In genomic region chr16:11851301-11852091, GRCh38 we compare ENCODE assay signal across 1 cellular context.
A peak's percentile ranks its signal among the peaks of the same experiment; 100 is the strongest.
TF ChIP-seq lines count a peak whose summit lies in the region.

Gene RSL1D1 (minus strand): TSS chr16:11851542. CDS start chr16:11851512, 30 bp downstream.

TF ChIP-seq in K562, 482 proteins besides CTCF, POLR2A, EP300 and RAD21 (continued from another document and continues in another):
- TF ChIP-seq ATF1 (CRISPR knock-in tag; IDR thresholded peaks at IDR 0.05) (no peak), ATF1 (tag; IDR thresholded peaks at IDR 0.05) (peak; percentile 94), ZNF140 (CRISPR knock-in tag; IDR thresholded peaks at IDR 0.05) (no peak), ZNF445 (CRISPR knock-in tag; IDR thresholded peaks at IDR 0.05; ENCODE audit: low read depth) (no peak), POLR2AphosphoS2 (IDR thresholded peaks at IDR 0.05; ENCODE audit: low read length) (no peak), PML (IDR thresholded peaks at IDR 0.05; ENCODE audit: low read length) (peak; percentile 88), TCF15 (CRISPR knock-in tag; IDR thresholded peaks at IDR 0.05) (no peak), ZC3H4 (CRISPR knock-in tag; IDR thresholded peaks at IDR 0.05; ENCODE audit: borderline replicate concordance) (no peak), ZNF263 (CRISPR knock-in tag; IDR thresholded peaks at IDR 0.05; ENCODE audit: borderline replicate concordance) (peak; percentile 59; the same call in 1 of the 2 replicates), SRF (CRISPR knock-in tag; IDR thresholded peaks at IDR 0.05) (0 out of 4 replicates have a peak, but pooled peaks of 1 of the 2 experiments have one; percentile 14), STAT5A (IDR thresholded peaks at IDR 0.05; ENCODE audit: borderline replicate concordance, low read length) (no peak), ELF4 (CRISPR knock-in tag; IDR thresholded peaks at IDR 0.05) (no peak), HCFC1 (IDR thresholded peaks at IDR 0.05; ENCODE audit: low read depth, low read length) (peak; percentile 69), BCLAF1 (IDR thresholded peaks at IDR 0.05; ENCODE audit: borderline replicate concordance in 1 of 2, control insufficient read depth in 1 of 2, low read depth in 2 of 2, low read length in 1 of 2) (no peak), C11orf30 (IDR thresholded peaks at IDR 0.05; ENCODE audit: low read depth) (peak; percentile 58), ZC3H8 (IDR thresholded peaks at IDR 0.05) (no peak), POU5F1 (IDR thresholded peaks at IDR 0.05; ENCODE audit: borderline replicate concordance, low read depth, low read length, partially characterized antibody) (no peak), NR2C2 (CRISPR knock-in tag; IDR thresholded peaks at IDR 0.05) (peak; percentile 63; the same call in 1 of the 2 replicates), NR2C2 (tag; IDR thresholded peaks at IDR 0.05) (no peak), ZFPM2 (CRISPR knock-in tag; IDR thresholded peaks at IDR 0.05) (no peak), KLF13 (tag; IDR thresholded peaks at IDR 0.05; ENCODE audit: borderline replicate concordance, low read depth) (no peak; the same call in 1 of the 2 replicates), HDAC1 (IDR thresholded peaks at IDR 0.05) (peak in 1 of 2 experiments; percentile 97; a peak in 2 of 4 replicates), RHOXF2B (CRISPR knock-in tag; conservative IDR thresholded peaks at IDR 0.05) (no peak), MTA1 (IDR thresholded peaks at IDR 0.05; ENCODE audit: borderline replicate concordance) (no peak), ZNF76 (CRISPR knock-in tag; IDR thresholded peaks at IDR 0.05; ENCODE audit: borderline replicate concordance) (no peak), HDAC8 (tag; IDR thresholded peaks at IDR 0.05) (no peak), ZNF280A (IDR thresholded peaks at IDR 0.05; ENCODE audit: low read depth, partially characterized antibody) (no peak), U2AF1 (optimal IDR thresholded peaks at IDR 0.05; ENCODE audit: low read depth, low read length) (no peak), ZBTB11 (CRISPR knock-in tag; IDR thresholded peaks at IDR 0.05) (peak in 2 of 3 experiments; percentile 45 to 93; a peak in 3 of 6 replicates), SNRNP70 (optimal IDR thresholded peaks at IDR 0.05; ENCODE audit: low read depth, low read length) (no peak)
- TF ChIP-seq, protein P1, sequence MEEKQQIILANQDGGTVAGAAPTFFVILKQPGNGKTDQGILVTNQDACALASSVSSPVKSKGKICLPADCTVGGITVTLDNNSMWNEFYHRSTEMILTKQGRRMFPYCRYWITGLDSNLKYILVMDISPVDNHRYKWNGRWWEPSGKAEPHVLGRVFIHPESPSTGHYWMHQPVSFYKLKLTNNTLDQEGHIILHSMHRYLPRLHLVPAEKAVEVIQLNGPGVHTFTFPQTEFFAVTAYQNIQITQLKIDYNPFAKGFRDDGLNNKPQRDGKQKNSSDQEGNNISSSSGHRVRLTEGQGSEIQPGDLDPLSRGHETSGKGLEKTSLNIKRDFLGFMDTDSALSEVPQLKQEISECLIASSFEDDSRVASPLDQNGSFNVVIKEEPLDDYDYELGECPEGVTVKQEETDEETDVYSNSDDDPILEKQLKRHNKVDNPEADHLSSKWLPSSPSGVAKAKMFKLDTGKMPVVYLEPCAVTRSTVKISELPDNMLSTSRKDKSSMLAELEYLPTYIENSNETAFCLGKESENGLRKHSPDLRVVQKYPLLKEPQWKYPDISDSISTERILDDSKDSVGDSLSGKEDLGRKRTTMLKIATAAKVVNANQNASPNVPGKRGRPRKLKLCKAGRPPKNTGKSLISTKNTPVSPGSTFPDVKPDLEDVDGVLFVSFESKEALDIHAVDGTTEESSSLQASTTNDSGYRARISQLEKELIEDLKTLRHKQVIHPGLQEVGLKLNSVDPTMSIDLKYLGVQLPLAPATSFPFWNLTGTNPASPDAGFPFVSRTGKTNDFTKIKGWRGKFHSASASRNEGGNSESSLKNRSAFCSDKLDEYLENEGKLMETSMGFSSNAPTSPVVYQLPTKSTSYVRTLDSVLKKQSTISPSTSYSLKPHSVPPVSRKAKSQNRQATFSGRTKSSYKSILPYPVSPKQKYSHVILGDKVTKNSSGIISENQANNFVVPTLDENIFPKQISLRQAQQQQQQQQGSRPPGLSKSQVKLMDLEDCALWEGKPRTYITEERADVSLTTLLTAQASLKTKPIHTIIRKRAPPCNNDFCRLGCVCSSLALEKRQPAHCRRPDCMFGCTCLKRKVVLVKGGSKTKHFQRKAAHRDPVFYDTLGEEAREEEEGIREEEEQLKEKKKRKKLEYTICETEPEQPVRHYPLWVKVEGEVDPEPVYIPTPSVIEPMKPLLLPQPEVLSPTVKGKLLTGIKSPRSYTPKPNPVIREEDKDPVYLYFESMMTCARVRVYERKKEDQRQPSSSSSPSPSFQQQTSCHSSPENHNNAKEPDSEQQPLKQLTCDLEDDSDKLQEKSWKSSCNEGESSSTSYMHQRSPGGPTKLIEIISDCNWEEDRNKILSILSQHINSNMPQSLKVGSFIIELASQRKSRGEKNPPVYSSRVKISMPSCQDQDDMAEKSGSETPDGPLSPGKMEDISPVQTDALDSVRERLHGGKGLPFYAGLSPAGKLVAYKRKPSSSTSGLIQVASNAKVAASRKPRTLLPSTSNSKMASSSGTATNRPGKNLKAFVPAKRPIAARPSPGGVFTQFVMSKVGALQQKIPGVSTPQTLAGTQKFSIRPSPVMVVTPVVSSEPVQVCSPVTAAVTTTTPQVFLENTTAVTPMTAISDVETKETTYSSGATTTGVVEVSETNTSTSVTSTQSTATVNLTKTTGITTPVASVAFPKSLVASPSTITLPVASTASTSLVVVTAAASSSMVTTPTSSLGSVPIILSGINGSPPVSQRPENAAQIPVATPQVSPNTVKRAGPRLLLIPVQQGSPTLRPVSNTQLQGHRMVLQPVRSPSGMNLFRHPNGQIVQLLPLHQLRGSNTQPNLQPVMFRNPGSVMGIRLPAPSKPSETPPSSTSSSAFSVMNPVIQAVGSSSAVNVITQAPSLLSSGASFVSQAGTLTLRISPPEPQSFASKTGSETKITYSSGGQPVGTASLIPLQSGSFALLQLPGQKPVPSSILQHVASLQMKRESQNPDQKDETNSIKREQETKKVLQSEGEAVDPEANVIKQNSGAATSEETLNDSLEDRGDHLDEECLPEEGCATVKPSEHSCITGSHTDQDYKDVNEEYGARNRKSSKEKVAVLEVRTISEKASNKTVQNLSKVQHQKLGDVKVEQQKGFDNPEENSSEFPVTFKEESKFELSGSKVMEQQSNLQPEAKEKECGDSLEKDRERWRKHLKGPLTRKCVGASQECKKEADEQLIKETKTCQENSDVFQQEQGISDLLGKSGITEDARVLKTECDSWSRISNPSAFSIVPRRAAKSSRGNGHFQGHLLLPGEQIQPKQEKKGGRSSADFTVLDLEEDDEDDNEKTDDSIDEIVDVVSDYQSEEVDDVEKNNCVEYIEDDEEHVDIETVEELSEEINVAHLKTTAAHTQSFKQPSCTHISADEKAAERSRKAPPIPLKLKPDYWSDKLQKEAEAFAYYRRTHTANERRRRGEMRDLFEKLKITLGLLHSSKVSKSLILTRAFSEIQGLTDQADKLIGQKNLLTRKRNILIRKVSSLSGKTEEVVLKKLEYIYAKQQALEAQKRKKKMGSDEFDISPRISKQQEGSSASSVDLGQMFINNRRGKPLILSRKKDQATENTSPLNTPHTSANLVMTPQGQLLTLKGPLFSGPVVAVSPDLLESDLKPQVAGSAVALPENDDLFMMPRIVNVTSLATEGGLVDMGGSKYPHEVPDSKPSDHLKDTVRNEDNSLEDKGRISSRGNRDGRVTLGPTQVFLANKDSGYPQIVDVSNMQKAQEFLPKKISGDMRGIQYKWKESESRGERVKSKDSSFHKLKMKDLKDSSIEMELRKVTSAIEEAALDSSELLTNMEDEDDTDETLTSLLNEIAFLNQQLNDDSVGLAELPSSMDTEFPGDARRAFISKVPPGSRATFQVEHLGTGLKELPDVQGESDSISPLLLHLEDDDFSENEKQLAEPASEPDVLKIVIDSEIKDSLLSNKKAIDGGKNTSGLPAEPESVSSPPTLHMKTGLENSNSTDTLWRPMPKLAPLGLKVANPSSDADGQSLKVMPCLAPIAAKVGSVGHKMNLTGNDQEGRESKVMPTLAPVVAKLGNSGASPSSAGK (IDR thresholded peaks at IDR 0.05): no peak; the same call in 1 of the 2 replicates
- TF ChIP-seq, protein P2, sequence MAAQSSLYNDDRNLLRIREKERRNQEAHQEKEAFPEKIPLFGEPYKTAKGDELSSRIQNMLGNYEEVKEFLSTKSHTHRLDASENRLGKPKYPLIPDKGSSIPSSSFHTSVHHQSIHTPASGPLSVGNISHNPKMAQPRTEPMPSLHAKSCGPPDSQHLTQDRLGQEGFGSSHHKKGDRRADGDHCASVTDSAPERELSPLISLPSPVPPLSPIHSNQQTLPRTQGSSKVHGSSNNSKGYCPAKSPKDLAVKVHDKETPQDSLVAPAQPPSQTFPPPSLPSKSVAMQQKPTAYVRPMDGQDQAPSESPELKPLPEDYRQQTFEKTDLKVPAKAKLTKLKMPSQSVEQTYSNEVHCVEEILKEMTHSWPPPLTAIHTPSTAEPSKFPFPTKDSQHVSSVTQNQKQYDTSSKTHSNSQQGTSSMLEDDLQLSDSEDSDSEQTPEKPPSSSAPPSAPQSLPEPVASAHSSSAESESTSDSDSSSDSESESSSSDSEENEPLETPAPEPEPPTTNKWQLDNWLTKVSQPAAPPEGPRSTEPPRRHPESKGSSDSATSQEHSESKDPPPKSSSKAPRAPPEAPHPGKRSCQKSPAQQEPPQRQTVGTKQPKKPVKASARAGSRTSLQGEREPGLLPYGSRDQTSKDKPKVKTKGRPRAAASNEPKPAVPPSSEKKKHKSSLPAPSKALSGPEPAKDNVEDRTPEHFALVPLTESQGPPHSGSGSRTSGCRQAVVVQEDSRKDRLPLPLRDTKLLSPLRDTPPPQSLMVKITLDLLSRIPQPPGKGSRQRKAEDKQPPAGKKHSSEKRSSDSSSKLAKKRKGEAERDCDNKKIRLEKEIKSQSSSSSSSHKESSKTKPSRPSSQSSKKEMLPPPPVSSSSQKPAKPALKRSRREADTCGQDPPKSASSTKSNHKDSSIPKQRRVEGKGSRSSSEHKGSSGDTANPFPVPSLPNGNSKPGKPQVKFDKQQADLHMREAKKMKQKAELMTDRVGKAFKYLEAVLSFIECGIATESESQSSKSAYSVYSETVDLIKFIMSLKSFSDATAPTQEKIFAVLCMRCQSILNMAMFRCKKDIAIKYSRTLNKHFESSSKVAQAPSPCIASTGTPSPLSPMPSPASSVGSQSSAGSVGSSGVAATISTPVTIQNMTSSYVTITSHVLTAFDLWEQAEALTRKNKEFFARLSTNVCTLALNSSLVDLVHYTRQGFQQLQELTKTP (IDR thresholded peaks at IDR 0.05; ENCODE audit: low read depth in 1 of 2, partially characterized antibody in 2 of 2): no peak
- TF ChIP-seq, protein P3, sequence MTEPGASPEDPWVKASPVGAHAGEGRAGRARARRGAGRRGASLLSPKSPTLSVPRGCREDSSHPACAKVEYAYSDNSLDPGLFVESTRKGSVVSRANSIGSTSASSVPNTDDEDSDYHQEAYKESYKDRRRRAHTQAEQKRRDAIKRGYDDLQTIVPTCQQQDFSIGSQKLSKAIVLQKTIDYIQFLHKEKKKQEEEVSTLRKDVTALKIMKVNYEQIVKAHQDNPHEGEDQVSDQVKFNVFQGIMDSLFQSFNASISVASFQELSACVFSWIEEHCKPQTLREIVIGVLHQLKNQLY (CRISPR knock-in tag; conservative IDR thresholded peaks at IDR 0.05): no peak
